28 cellular contexts compared by ENCODE assay signal in the genomic region with DNA sequence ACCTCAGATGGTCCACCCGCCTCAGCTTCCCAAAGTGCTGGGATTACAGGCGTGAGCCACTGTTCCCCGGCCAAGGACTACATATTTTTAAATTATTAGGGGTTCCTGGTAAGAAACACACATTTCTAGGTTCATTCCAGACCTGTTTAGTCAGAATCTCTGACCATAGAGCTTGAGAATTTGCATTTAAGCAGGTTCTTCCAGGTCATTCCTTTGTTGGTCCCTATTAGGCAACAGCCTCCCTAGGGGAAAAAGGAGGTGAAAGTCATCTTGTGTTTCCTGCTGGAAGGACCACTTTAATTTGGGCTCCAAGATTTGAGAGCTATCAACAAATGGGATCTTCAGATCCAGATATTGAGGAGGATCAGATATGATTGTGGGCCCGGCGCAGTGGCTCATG. TPM values are rescaled to one million over a fixed set of nuclear protein-coding genes. Genes with fewer than 3 reads are reported as not detected.
A peak's percentile ranks its signal among the peaks of the same experiment; 100 is the strongest.
DNase-seq lines count a peak whose midpoint lies in the region; ATAC-seq, FAIRE-seq and TF ChIP-seq lines count a peak whose summit lies in the region.
"Had no signal": no experiment of that assay in that cellular context is flagged by ENCODE, and none has a peak within 500 bp of the region (broad histone marks: within the 10 kb centered on the region; RNA-seq: fewer than 3 reads in every experiment).

No MANE protein-coding gene starts in this region.

- H3K9me3 ChIP-seq in AG04450 (ENCODE audit: control insufficient read depth, insufficient read depth, low read length), result no peaks in the 10 kb centered on the region
- no peaks in the 10 kb centered on the region for H3K9me3 ChIP-seq in astrocyte (ENCODE audit: insufficient read depth, low read depth, low read length)
- H3K9me3 ChIP-seq: adrenal gland, BLaER1, left ventricle myocardium inferior, Peyer's patch, upper lobe of right lung had no signal

- H3K4me1 ChIP-seq in astrocyte (ENCODE audit: insufficient read depth, low read length), result no peaks in the 10 kb centered on the region
- H3K4me1 ChIP-seq: adrenal gland, left ventricle myocardium inferior, upper lobe of right lung had no signal

- H3K4me3 Mint-ChIP-seq in astrocyte (ENCODE audit: unreplicated experiment) (no peak overlapping the region), natural killer cell (no peak overlapping the region)
- H3K4me3 Mint-ChIP-seq: activated T-cell treated with anti-CD3 and anti-CD28 coated beads, Interleukin-2, amount 50 U/mL, for 4 hours; mesothelial cell of epicardium; naive thymus-derived CD4-positive, alpha-beta T cell; T-helper 1 cell treated with Interleukin-12 subunit alpha and Interleukin-12 subunit beta and Interleukin-4 antibody, amounts not matched to agents 30 μg/mL and 1 μg/mL, for 36 hours had no signal

- H3K27ac ChIP-seq in AG04450 (ENCODE audit: low read depth, low read length) (peak overlapping the region; percentile 11), astrocyte (ENCODE audit: low read depth, low read length) (no peak overlapping the region)
- H3K27ac ChIP-seq: adrenal gland, BLaER1, hepatocyte, left ventricle myocardium inferior, Peyer's patch, upper lobe of right lung had no signal

- TF ChIP-seq CTCF in AG04450 (IDR thresholded peaks at IDR 0.05; ENCODE audit: low read depth, low read length) (no peak), astrocyte (IDR thresholded peaks at IDR 0.05; ENCODE audit: insufficient read depth, low read depth, low read length) (no peak), fibroblast of pulmonary artery (IDR thresholded peaks at IDR 0.05; ENCODE audit: low read length, missing control alignments) (no peak), natural killer cell (IDR thresholded peaks at IDR 0.05) (no peak)

- H3K4me2 ChIP-seq in astrocyte (ENCODE audit: low read length), result no peak overlapping the region
- H3K4me2 ChIP-seq: BLaER1, hepatocyte had no signal

- H3K4me1 Mint-ChIP-seq in astrocyte (ENCODE audit: low read depth, unreplicated experiment) (no peaks in the 10 kb centered on the region), natural killer cell (no peaks in the 10 kb centered on the region)
- H3K4me1 Mint-ChIP-seq: mesothelial cell of epicardium had no signal

- POLR2A ChIA-PET in AG04450 (lab: Yijun Ruan, JAX), result interaction anchor here (0.6 to 1.7 kb wide), 2 partner anchors 12 to 92 kb away, joined by 4 to 8 read pairs; no protein-coding TSS in a partner anchor

- no peaks in the 10 kb centered on the region for H3K27me3 ChIP-seq in AG04450 (ENCODE audit: control insufficient read depth, insufficient read depth, low read length)
- H3K27me3 ChIP-seq in astrocyte (ENCODE audit: insufficient read depth, low read length), result no peaks in the 10 kb centered on the region
- H3K27me3 ChIP-seq: adrenal gland, BLaER1, hepatocyte, Peyer's patch, upper lobe of right lung had no signal

- H3K79me2 ChIP-seq in astrocyte (ENCODE audit: insufficient read depth, low read length), result no peaks in the 10 kb centered on the region
- H3K79me2 ChIP-seq: hepatocyte had no signal

- no peak overlapping the region for H3K9ac ChIP-seq in astrocyte (ENCODE audit: low read length)
- H3K9ac ChIP-seq: BLaER1 had no signal

- H3K9me3 Mint-ChIP-seq in astrocyte (ENCODE audit: unreplicated experiment) (no peaks in the 10 kb centered on the region), natural killer cell (no peaks in the 10 kb centered on the region)
- H3K9me3 Mint-ChIP-seq: activated T-cell treated with anti-CD3 and anti-CD28 coated beads, Interleukin-2, amount 50 U/mL, for 4 hours; mesothelial cell of epicardium; naive thymus-derived CD4-positive, alpha-beta T cell; T-helper 1 cell treated with Interleukin-12 subunit alpha and Interleukin-12 subunit beta and Interleukin-4 antibody, amounts not matched to agents 30 μg/mL and 1 μg/mL, for 36 hours had no signal

- H3K36me3 ChIP-seq in astrocyte (ENCODE audit: insufficient read depth, low read length), result no peaks in the 10 kb centered on the region
- H3K36me3 ChIP-seq: adrenal gland, left ventricle myocardium inferior, Peyer's patch, upper lobe of right lung had no signal

- H2AFZ ChIP-seq in astrocyte (ENCODE audit: low read depth, low read length), result no peak overlapping the region
- H2AFZ ChIP-seq: hepatocyte had no signal

- CTCF ChIA-PET in AG04450 (lab: Charles Lee), result interaction anchor here (0.8 kb wide), 1 partner anchor 11 kb away, joined by 4 read pairs; no protein-coding TSS in a partner anchor

- DNase-seq in AG04450 (ENCODE audit: low read depth, low spot score), result no peak
- peak; percentile 54 for DNase-seq in HCEC 1CT
- DNase-seq in astrocyte (ENCODE audit: low read depth), result peak; percentile 71
- DNase-seq in fibroblast of pulmonary artery (ENCODE audit: low read depth), result peak; percentile 34
- no peak for DNase-seq in NCI-H2029 treated with DMSO at 0.1 percent for 48 hours (lab: John Stamatoyannopoulos, UW)
- DNase-seq in natural killer cell, result no peak
- DNase-seq in activated CD8-positive, alpha-beta memory T cell treated with anti-CD3 and anti-CD28 coated beads, Interleukin-2, amount 50 U/mL, for 48 hours, result no peak
- DNase-seq in NCI-H2196 treated with DMSO at 0.1 percent for 48 hours (lab: John Stamatoyannopoulos, UW; ENCODE audit: unreplicated experiment), result no peak
- DNase-seq: activated CD4-positive, alpha-beta T cell treated with anti-CD3 and anti-CD28 coated beads for 4 hours; activated T-cell treated with anti-CD3 and anti-CD28 coated beads, Interleukin-2, amount 50 U/mL, for 4 hours; adrenal gland; caudate nucleus; DMS79; left ventricle myocardium inferior; naive thymus-derived CD4-positive, alpha-beta T cell; NCI-H510A treated with DMSO at 0.1 percent for 48 hours; occipital lobe; Peyer's patch; small intestine; stimulated activated CD4-positive, alpha-beta T cell treated with anti-CD3 and anti-CD28 coated beads, Interleukin-2, amount 100 ng/mL, for 24 hours; upper lobe of right lung had no signal

- H3K27ac Mint-ChIP-seq in astrocyte (ENCODE audit: unreplicated experiment) (no peak overlapping the region), natural killer cell (no peak overlapping the region)
- H3K27ac Mint-ChIP-seq: mesothelial cell of epicardium; naive thymus-derived CD4-positive, alpha-beta T cell; T-helper 1 cell treated with Interleukin-12 subunit alpha and Interleukin-12 subunit beta and Interleukin-4 antibody, amounts not matched to agents 30 μg/mL and 1 μg/mL, for 36 hours had no signal

- intact Hi-C loops in natural killer cell (cut with micrococcal nuclease), result no loop called here

- FAIRE-seq in astrocyte (lab: Jason Lieb, UNC), result no peak
- FAIRE-seq: frontal cortex, GM12891, small intestine had no signal

- H3K4me3 ChIP-seq in AG04450 (ENCODE audit: low read depth, low read length) (no peak overlapping the region), astrocyte (ENCODE audit: insufficient read depth, low read depth, low read length) (no peak overlapping the region), fibroblast of pulmonary artery (replicated peaks; ENCODE audit: low read depth, low read length) (no peak overlapping the region)
- H3K4me3 ChIP-seq: adrenal gland, BLaER1, hepatocyte, left ventricle myocardium inferior, Peyer's patch, upper lobe of right lung had no signal

- H3K27me3 Mint-ChIP-seq in astrocyte (ENCODE audit: low read depth, unreplicated experiment) (peaks cover 3% of the 10 kb centered on the region), natural killer cell (ENCODE audit: low read depth in 2 of 2) (no peaks in the 10 kb centered on the region)
- H3K27me3 Mint-ChIP-seq: naive thymus-derived CD4-positive, alpha-beta T cell had no signal

- H3K36me3 Mint-ChIP-seq in astrocyte (ENCODE audit: low read depth, unreplicated experiment) (no peaks in the 10 kb centered on the region), natural killer cell (no peaks in the 10 kb centered on the region)
- H3K36me3 Mint-ChIP-seq: naive thymus-derived CD4-positive, alpha-beta T cell had no signal

- ATAC-seq in natural killer cell, result no peak
- ATAC-seq: activated T-cell treated with anti-CD3 and anti-CD28 coated beads, Interleukin-2, amount 50 U/mL, for 4 hours; naive thymus-derived CD4-positive, alpha-beta T cell; upper lobe of right lung had no signal

- no peaks in the 10 kb centered on the region for H4K20me1 ChIP-seq in astrocyte (ENCODE audit: insufficient read depth, low read length)

RNA-seq across cellular contexts. Expression of gene S1PR2, which starts 16.3 kb away (rescaled TPM):
- 19.7 and 25.1 TPM in 2 replicates for polyA plus RNA-seq in AG04450 (2011; rRNA removed)
- 78.7 and 106 TPM in 2 replicates for polyA minus RNA-seq in AG04450 (2011; rRNA and poly(A)+ RNA removed)
- total RNA-seq in astrocyte (15.7 and 16.8 TPM in 2 replicates), natural killer cell (10 to 100 TPM in 1 of 3 donors, 1 to 10 TPM in 2; 6.8 to 12.6 (median 9.5) TPM)

RNA-seq across cellular contexts. Expression of gene DNMT1, which starts 20.0 kb away (rescaled TPM):
- polyA plus RNA-seq in AG04450 (2011; rRNA removed), result 54.5 and 60.7 TPM in 2 replicates
- polyA minus RNA-seq in AG04450 (2011; rRNA and poly(A)+ RNA removed), result 56.4 and 66.8 TPM in 2 replicates
- total RNA-seq in astrocyte (42.6 and 50.6 TPM in 2 replicates), natural killer cell (100 to 1,000 TPM; 266 to 323 (median 275) TPM)

RNA-seq across cellular contexts. Expression of gene MRPL4, which starts 37.2 kb away (rescaled TPM):
- 28.5 and 41.4 TPM in 2 replicates for polyA plus RNA-seq in AG04450 (2011; rRNA removed)
- 14.1 and 20.6 TPM in 2 replicates for polyA minus RNA-seq in AG04450 (2011; rRNA and poly(A)+ RNA removed)
- total RNA-seq in astrocyte (57.8 and 60.3 TPM in 2 replicates), natural killer cell (10 to 100 TPM; 34.5 to 41.6 (median 40.2) TPM)

RNA-seq across cellular contexts. Expression of gene ICAM1, which starts 56.1 kb away (rescaled TPM):
- 40.4 and 57.0 TPM in 2 replicates for polyA plus RNA-seq in AG04450 (2011; rRNA removed)
- polyA minus RNA-seq in AG04450 (2011; rRNA and poly(A)+ RNA removed), result 35.9 and 50.3 TPM in 2 replicates
- 9.3 and 11.0 TPM in 2 replicates for total RNA-seq in astrocyte
- total RNA-seq in natural killer cell, result 10 to 100 TPM; 33.1 to 73.7 (median 56.5) TPM
- total RNA-seq: A172 had no signal

Comparison
In these comparisons a context has a peak if more than half of its experiments do, and no peak if none do; other contexts are left out.
1. DNase-seq: peak in HCEC 1CT (single experiment), astrocyte (single experiment) and fibroblast of pulmonary artery (single experiment); none in AG04450 (single experiment), NCI-H2029 treated with DMSO at 0.1 percent for 48 hours (single experiment), natural killer cell (single experiment), activated CD8-positive, alpha-beta memory T cell treated with anti-CD3 and anti-CD28 coated beads, Interleukin-2, amount 50 U/mL, for 48 hours (single experiment) and NCI-H2196 treated with DMSO at 0.1 percent for 48 hours (single experiment).